ENCODE assay signal across 1 cellular context in the genomic region with DNA sequence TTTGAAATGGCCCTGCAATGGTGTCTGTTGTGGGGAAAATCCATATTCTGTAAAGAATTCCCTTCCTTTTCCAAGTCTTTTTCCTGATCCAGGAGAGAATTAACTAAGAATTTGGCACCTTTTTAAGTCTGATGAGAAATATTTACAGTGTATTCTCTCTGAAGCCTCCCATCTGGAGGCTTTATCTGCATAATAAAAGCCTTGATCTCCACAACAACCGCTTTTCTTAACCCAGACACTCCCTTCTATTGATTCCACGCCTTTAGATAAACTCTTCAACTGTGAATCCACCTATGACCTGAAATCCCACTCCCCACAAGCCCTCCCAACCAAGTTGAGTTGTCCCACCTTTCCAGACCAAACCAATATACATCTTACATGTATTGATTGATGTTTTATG.
TF ChIP-seq lines count a peak whose summit lies in the region.

No MANE protein-coding gene starts in this region.

TF ChIP-seq in GM23338, 12 proteins besides CTCF, POLR2A, EP300 and RAD21 (continued from another document):
- TF ChIP-seq CREB1 (CRISPR knock-in tag; IDR thresholded peaks at IDR 0.05; ENCODE audit: low read depth) (peak; percentile 36; the same call in 1 of the 2 replicates), ZNF331 (CRISPR knock-in tag; IDR thresholded peaks at IDR 0.05; ENCODE audit: low read depth) (no peak)
